Comparison of ENCODE assay signal across 8 cellular contexts in genomic region chr20:26208296-26209091, GRCh38.
DNase-seq lines count a peak whose midpoint lies in the region; ATAC-seq, FAIRE-seq and TF ChIP-seq lines count a peak whose summit lies in the region.

No MANE protein-coding gene starts in this region.

- H3K27me3 ChIP-seq in effector memory CD4-positive, alpha-beta T cell (replicated peaks; ENCODE audit: control insufficient read depth, insufficient read depth, low read length, poor library complexity, severe bottlenecking), result peaks cover 5% of the 10 kb centered on the region
- H3K27me3 ChIP-seq in PC-3 (ENCODE audit: low read length), result no peaks in the 10 kb centered on the region

- H3K4me3 Mint-ChIP-seq in progenitor cell of endocrine pancreas (ENCODE audit: low read depth), result peak overlapping the region; percentile 48

- CTCF ChIA-PET in PC-3 (lab: Charles Lee), result no interaction called here

- no TSS peak for BruUV-seq in PC-3 (replicated peaks; lab: Mats Ljungman, UMichigan)

- H3K27me3 Mint-ChIP-seq in progenitor cell of endocrine pancreas, result peaks cover 53% of the 10 kb centered on the region

- H3K9me3 Mint-ChIP-seq in progenitor cell of endocrine pancreas (ENCODE audit: low read depth), result no peaks in the 10 kb centered on the region

- H3K9me3 ChIP-seq in effector memory CD4-positive, alpha-beta T cell (ENCODE audit: control insufficient read depth, low read length), result no peaks in the 10 kb centered on the region
- H3K9me3 ChIP-seq in PC-3 (ENCODE audit: low read length), result no peaks in the 10 kb centered on the region

- H3F3A ChIP-seq in PC-3 (ENCODE audit: low read length, unreplicated experiment), result no peaks in the 10 kb centered on the region

- ATAC-seq in GM21367 (IDR thresholded peaks at IDR 0.05; ENCODE audit: unreplicated experiment) (no peak), PC-3 (no peak), HG02759 (IDR thresholded peaks at IDR 0.05; ENCODE audit: unreplicated experiment) (no peak), GM19023 (IDR thresholded peaks at IDR 0.05; ENCODE audit: unreplicated experiment) (no peak)

- FAIRE-seq in G401.6 (lab: Jason Lieb, UNC), result peak; percentile 96

- POLR2A ChIA-PET in PC-3 (lab: Charles Lee; ENCODE audit: unreplicated experiment), result no interaction called here

- peak overlapping the region; percentile 41 for H3K4me3 ChIP-seq in effector memory CD4-positive, alpha-beta T cell (ENCODE audit: insufficient read depth, low read depth, low read length, poor library complexity, severe bottlenecking)
- H3K4me3 ChIP-seq in PC-3 (ENCODE audit: low read length), result no peak overlapping the region

- no peaks in the 10 kb centered on the region for H3K9me2 ChIP-seq in PC-3 (replicated peaks; ENCODE audit: low read length)

- no peak overlapping the region for H2AFZ ChIP-seq in PC-3 (ENCODE audit: low read length)

- peak; percentile 54 for DNase-seq in activated CD4-positive, alpha-beta T cell treated with anti-CD3 and anti-CD28 coated beads for 1 hour
- DNase-seq in effector memory CD4-positive, alpha-beta T cell, result no peak
- peak; percentile 29 for DNase-seq in progenitor cell of endocrine pancreas (ENCODE audit: low spot score, unreplicated experiment)
- DNase-seq in PC-3, result no peak

- no peak overlapping the region for H3K4me2 ChIP-seq in PC-3 (ENCODE audit: low read length)

- TF ChIP-seq CTCF in progenitor cell of endocrine pancreas (IDR thresholded peaks at IDR 0.05; ENCODE audit: unreplicated experiment) (no peak), PC-3 (conservative IDR thresholded peaks at IDR 0.05; ENCODE audit: low read depth, low read length) (no peak)

- H3K9ac ChIP-seq in PC-3 (ENCODE audit: low read length), result no peak overlapping the region

- no peaks in the 10 kb centered on the region for H3K79me2 ChIP-seq in PC-3 (ENCODE audit: low read length)

- peak overlapping the region; percentile 42 for H3K27ac ChIP-seq in effector memory CD4-positive, alpha-beta T cell (ENCODE audit: insufficient read depth, low read length, poor library complexity, severe bottlenecking)
- no peak overlapping the region for H3K27ac ChIP-seq in PC-3 (ENCODE audit: low read length)

- no peaks in the 10 kb centered on the region for H3K36me3 Mint-ChIP-seq in progenitor cell of endocrine pancreas (ENCODE audit: insufficient read depth)

- no peaks in the 10 kb centered on the region for H3K36me3 ChIP-seq in effector memory CD4-positive, alpha-beta T cell (ENCODE audit: control insufficient read depth, insufficient read depth, low read length)
- no peaks in the 10 kb centered on the region for H3K36me3 ChIP-seq in PC-3 (ENCODE audit: low read depth, low read length)

- no peak overlapping the region for H3K27ac Mint-ChIP-seq in progenitor cell of endocrine pancreas

- intact Hi-C loops in PC-3 (cut with micrococcal nuclease), result no loop called here

- no peaks in the 10 kb centered on the region for H3K4me1 ChIP-seq in effector memory CD4-positive, alpha-beta T cell (ENCODE audit: control insufficient read depth, insufficient read depth, low read length, poor library complexity, severe bottlenecking)
- H3K4me1 ChIP-seq in PC-3 (ENCODE audit: insufficient read depth, low read length), result no peaks in the 10 kb centered on the region

- H3K4me1 Mint-ChIP-seq in progenitor cell of endocrine pancreas (ENCODE audit: low read depth), result peaks cover 2% of the 10 kb centered on the region

- no peaks in the 10 kb centered on the region for H4K20me1 ChIP-seq in PC-3 (ENCODE audit: low read length)

Comparison
In these comparisons a context has a peak if more than half of its experiments do, and no peak if none do; other contexts are left out.
1. DNase-seq: peak in activated CD4-positive, alpha-beta T cell treated with anti-CD3 and anti-CD28 coated beads for 1 hour (single experiment) and progenitor cell of endocrine pancreas (single experiment); none in effector memory CD4-positive, alpha-beta T cell (0 of 3) and PC-3 (single experiment).